Comparison of ENCODE assay signal across 31 cellular contexts in genomic region chr17:31226950-31227349, GRCh38.
"Had no signal": no experiment of that assay in that cellular context is flagged by ENCODE, and none has a peak within 500 bp of the region (broad histone marks: within the 10 kb centered on the region; RNA-seq: fewer than 3 reads in every experiment).

No MANE protein-coding gene starts in this region.

- ATAC-seq: activated naive CD4-positive, alpha-beta T cell treated with anti-CD3 and anti-CD28 coated beads, Interleukin-2, amount 50 U/mL, for 72 hours; activated T-cell treated with anti-CD3 and anti-CD28 coated beads, Interleukin-2, amount 50 U/mL, for 72 hours; gastroesophageal sphincter; T-helper 17 cell; WTC11 had no signal

- H3K27ac Mint-ChIP-seq: activated CD4-positive, alpha-beta memory T cell treated with anti-CD3 and anti-CD28 coated beads, Interleukin-2, amount 10 ng/mL, durations not matched to agents 7 days and 5 days; activated CD4-positive, alpha-beta T cell treated with anti-CD3 and anti-CD28 coated beads, Interleukin-2, amount 10 ng/mL, durations not matched to agents 7 days and 5 days; activated naive CD4-positive, alpha-beta T cell treated with anti-CD3 and anti-CD28 coated beads, Interleukin-2, amount 10 ng/mL, durations not matched to agents 7 days and 5 days; activated naive CD4-positive, alpha-beta T cell treated with anti-CD3 and anti-CD28 coated beads, Interleukin-2, amount 50 U/mL, for 72 hours; activated naive CD8-positive, alpha-beta T cell treated with anti-CD3 and anti-CD28 coated beads, Interleukin-2, amount 10 ng/mL, durations not matched to agents 7 days and 5 days; activated T-cell treated with anti-CD3 and anti-CD28 coated beads, Interleukin-2, amount 50 U/mL, for 24 hours; activated T-cell treated with anti-CD3 and anti-CD28 coated beads, Interleukin-2, amount 50 U/mL, for 72 hours; dendritic cell treated with granulocyte-macrophage colony-stimulating factor and Interleukin-4, amounts not matched to agents 40 ng/mL and 50 ng/mL, for 4 days; endodermal cell; T-helper 17 cell; T-helper 2 cell treated with Interferon-gamma antibody and Interleukin-4, amounts not matched to agents 5 μg/mL and 100 μg/mL, for 36 hours; WTC11 had no signal

- H3K27ac ChIP-seq: brain microvascular endothelial cell, coronary artery, dorsolateral prefrontal cortex, esophagus squamous epithelium, gastroesophageal sphincter, VCaP had no signal

- H3K4me3 Mint-ChIP-seq: activated CD4-positive, alpha-beta memory T cell treated with anti-CD3 and anti-CD28 coated beads, Interleukin-2, amount 10 ng/mL, durations not matched to agents 7 days and 5 days; activated CD4-positive, alpha-beta T cell treated with anti-CD3 and anti-CD28 coated beads, Interleukin-2, amount 10 ng/mL, durations not matched to agents 7 days and 5 days; activated naive CD4-positive, alpha-beta T cell treated with anti-CD3 and anti-CD28 coated beads, Interleukin-2, amount 10 ng/mL, durations not matched to agents 7 days and 5 days; activated naive CD8-positive, alpha-beta T cell treated with anti-CD3 and anti-CD28 coated beads, Interleukin-2, amount 10 ng/mL, durations not matched to agents 7 days and 5 days; activated T-cell treated with anti-CD3 and anti-CD28 coated beads, Interleukin-2, amount 50 U/mL, for 24 hours; activated T-cell treated with anti-CD3 and anti-CD28 coated beads, Interleukin-2, amount 50 U/mL, for 72 hours; central memory CD8-positive, alpha-beta T cell; dendritic cell treated with granulocyte-macrophage colony-stimulating factor and Interleukin-4, amounts not matched to agents 40 ng/mL and 50 ng/mL, for 4 days; endodermal cell; T-helper 17 cell; T-helper 2 cell treated with Interferon-gamma antibody and Interleukin-4, amounts not matched to agents 5 μg/mL and 100 μg/mL, for 36 hours; WTC11 had no signal

- H3K9me3 ChIP-seq: esophagus squamous epithelium, gastroesophageal sphincter had no signal

- H3K4me1 ChIP-seq: esophagus squamous epithelium, gastroesophageal sphincter had no signal

- H3K4me3 ChIP-seq: coronary artery, dorsolateral prefrontal cortex, esophagus squamous epithelium, gastroesophageal sphincter had no signal

- H3K9me3 Mint-ChIP-seq: activated CD4-positive, alpha-beta memory T cell treated with anti-CD3 and anti-CD28 coated beads, Interleukin-2, amount 10 ng/mL, durations not matched to agents 7 days and 5 days; activated CD4-positive, alpha-beta T cell treated with anti-CD3 and anti-CD28 coated beads, Interleukin-2, amount 10 ng/mL, durations not matched to agents 7 days and 5 days; activated naive CD4-positive, alpha-beta T cell treated with anti-CD3 and anti-CD28 coated beads, Interleukin-2, amount 10 ng/mL, durations not matched to agents 7 days and 5 days; activated naive CD4-positive, alpha-beta T cell treated with anti-CD3 and anti-CD28 coated beads, Interleukin-2, amount 50 U/mL, for 72 hours; activated naive CD8-positive, alpha-beta T cell treated with anti-CD3 and anti-CD28 coated beads, Interleukin-2, amount 10 ng/mL, durations not matched to agents 7 days and 5 days; activated T-cell treated with anti-CD3 and anti-CD28 coated beads, Interleukin-2, amount 50 U/mL, for 24 hours; activated T-cell treated with anti-CD3 and anti-CD28 coated beads, Interleukin-2, amount 50 U/mL, for 72 hours; central memory CD8-positive, alpha-beta T cell; dendritic cell treated with granulocyte-macrophage colony-stimulating factor and Interleukin-4, amounts not matched to agents 40 ng/mL and 50 ng/mL, for 4 days; endodermal cell; T-helper 2 cell treated with Interferon-gamma antibody and Interleukin-4, amounts not matched to agents 5 μg/mL and 100 μg/mL, for 36 hours; WTC11 had no signal

- DNase-seq: activated CD4-positive, alpha-beta T cell treated with anti-CD3 and anti-CD28 coated beads for 1 hour; activated CD4-positive, alpha-beta T cell treated with anti-CD3 and anti-CD28 coated beads for 4 hours; activated CD4-positive, alpha-beta T cell treated with anti-CD3 and anti-CD28 coated beads, Interleukin-2, amount 10 ng/mL, durations not matched to agents 7 days and 5 days; activated CD4-positive, alpha-beta T cell treated with anti-CD3 and anti-CD28 coated beads, Interleukin-2, amount 50 U/mL, for 4 hours; activated CD8-positive, alpha-beta memory T cell treated with anti-CD3 and anti-CD28 coated beads, Interleukin-2, amount 50 U/mL, for 48 hours; activated gamma-delta T cell; activated naive CD4-positive, alpha-beta T cell; activated naive CD4-positive, alpha-beta T cell treated with anti-CD3 and anti-CD28 coated beads, Interleukin-2, amount 10 ng/mL, durations not matched to agents 7 days and 5 days; activated naive CD8-positive, alpha-beta T cell treated with anti-CD3 and anti-CD28 coated beads, Interleukin-2, amount 10 ng/mL, durations not matched to agents 7 days and 5 days; activated T-cell treated with anti-CD3 and anti-CD28 coated beads for 4 hours; activated T-cell treated with anti-CD3 and anti-CD28 coated beads, Interleukin-2, amount 50 U/mL, for 24 hours; activated T-cell treated with anti-CD3 and anti-CD28 coated beads, Interleukin-2, amount 50 U/mL, for 72 hours; amniotic stem cell; anterior cingulate cortex; brain microvascular endothelial cell; dorsolateral prefrontal cortex; effector memory CD4-positive, alpha-beta T cell; endodermal cell; esophagus squamous epithelium; foreskin melanocyte; T-helper 17 cell; T1000 had no signal

- H3K4me1 Mint-ChIP-seq: central memory CD8-positive, alpha-beta T cell; endodermal cell; T-helper 17 cell; WTC11 had no signal

- H3K27me3 ChIP-seq: brain microvascular endothelial cell, dorsolateral prefrontal cortex, esophagus squamous epithelium, gastroesophageal sphincter had no signal

- H3K27me3 Mint-ChIP-seq: activated CD4-positive, alpha-beta memory T cell treated with anti-CD3 and anti-CD28 coated beads, Interleukin-2, amount 10 ng/mL, durations not matched to agents 7 days and 5 days; activated CD4-positive, alpha-beta T cell treated with anti-CD3 and anti-CD28 coated beads, Interleukin-2, amount 10 ng/mL, durations not matched to agents 7 days and 5 days; activated naive CD4-positive, alpha-beta T cell treated with anti-CD3 and anti-CD28 coated beads, Interleukin-2, amount 10 ng/mL, durations not matched to agents 7 days and 5 days; activated naive CD8-positive, alpha-beta T cell treated with anti-CD3 and anti-CD28 coated beads, Interleukin-2, amount 10 ng/mL, durations not matched to agents 7 days and 5 days; activated T-cell treated with anti-CD3 and anti-CD28 coated beads, Interleukin-2, amount 50 U/mL, for 24 hours; central memory CD8-positive, alpha-beta T cell; dendritic cell treated with granulocyte-macrophage colony-stimulating factor and Interleukin-4, amounts not matched to agents 40 ng/mL and 50 ng/mL, for 4 days; T-helper 17 cell had no signal
